ENCODE assay signal across 16 cellular contexts in the genomic region with DNA sequence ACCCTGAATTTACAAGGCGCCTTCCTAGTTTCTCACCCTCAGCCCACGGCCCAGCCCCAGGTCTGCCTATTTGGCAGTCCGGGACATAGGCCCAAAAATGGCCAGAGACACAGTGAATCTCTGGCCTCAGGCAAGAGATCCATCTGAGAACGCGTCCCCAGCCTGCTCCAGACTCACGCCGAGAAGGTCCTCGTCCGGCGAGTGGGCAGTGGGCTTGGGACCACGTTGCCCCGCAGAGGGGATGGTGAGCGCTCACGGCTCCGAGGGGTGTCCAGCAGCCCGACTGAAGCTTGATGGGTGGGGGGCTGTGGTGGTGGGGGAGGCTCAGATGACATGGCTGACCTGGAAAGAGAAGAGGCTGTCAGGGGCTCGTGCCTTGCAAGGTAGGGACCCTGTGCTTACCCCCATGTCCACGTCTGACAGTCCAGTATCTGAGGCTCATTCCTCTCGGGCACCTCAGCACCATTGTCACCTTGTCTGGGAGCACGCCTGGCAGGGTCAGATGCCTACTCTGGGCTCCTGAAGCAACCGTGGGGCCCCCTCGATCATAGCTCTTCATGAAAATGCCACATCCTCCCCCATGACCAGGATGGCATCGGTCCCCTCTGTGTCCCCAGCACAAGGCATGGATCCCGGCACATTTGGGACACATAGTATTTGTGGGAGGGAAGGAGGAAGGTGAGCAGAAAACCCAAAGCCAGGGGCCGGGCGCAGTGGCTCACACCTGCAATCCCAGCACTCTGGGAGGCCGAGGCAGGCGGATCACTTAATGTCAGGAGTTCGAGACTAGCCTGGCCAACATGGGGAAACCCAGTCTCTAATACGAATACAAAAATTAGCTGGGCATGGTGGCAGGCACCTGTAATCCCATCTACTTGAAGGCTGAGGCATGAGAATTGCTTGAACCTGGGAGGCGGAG. TPM values are rescaled to one million over a fixed set of nuclear protein-coding genes. Genes with fewer than 3 reads are reported as not detected.
DNase-seq lines count a peak whose midpoint lies in the region; FAIRE-seq and TF ChIP-seq lines count a peak whose summit lies in the region.
"Had no signal": no experiment of that assay in that cellular context is flagged by ENCODE, and none has a peak within 500 bp of the region (broad histone marks: within the 10 kb centered on the region; RNA-seq: fewer than 3 reads in every experiment).

No MANE protein-coding gene starts in this region.

- no peak for FAIRE-seq in H1 (lab: Jason Lieb, UNC)

- H2BK15ac ChIP-seq in H9 (ENCODE audit: low read depth, low read length), result no peak overlapping the region
- H2BK15ac ChIP-seq in H1 (ENCODE audit: low read length), result no peak overlapping the region
- no peak overlapping the region for H2BK15ac ChIP-seq in neuronal stem cell (ENCODE audit: low read length)

- H2BK12ac ChIP-seq in H9 (ENCODE audit: insufficient read length, low read depth, low read length) (no peak overlapping the region), H1 (ENCODE audit: low read depth, low read length) (no peak overlapping the region), neuronal stem cell (ENCODE audit: low read length) (no peak overlapping the region)

- H3K4ac ChIP-seq in H9 (ENCODE audit: low read depth, low read length), result no peak overlapping the region
- no peak overlapping the region for H3K4ac ChIP-seq in H1 (replicated peaks; ENCODE audit: insufficient read length, low read depth, low read length)
- H3K4ac ChIP-seq in neuronal stem cell (ENCODE audit: low read length), result no peak overlapping the region

- no peak for TF ChIP-seq POLR2A in H1 (IDR thresholded peaks at IDR 0.05; ENCODE audit: control extremely low read depth in 1 of 2, low read depth in 2 of 2, low read length in 2 of 2)

- peaks cover 5% of the 10 kb centered on the region for H4K20me1 ChIP-seq in H9 (ENCODE audit: control insufficient read depth, insufficient read depth, insufficient read length)
- H4K20me1 ChIP-seq in H1 (replicated peaks in 1 of 2; ENCODE audit: control insufficient read depth in 1 of 2, insufficient read depth in 2 of 2, low read length in 2 of 2), result peaks cover 43 to 47% of the 10 kb centered on the region in 2 experiments

- H3K4me2 ChIP-seq in H9 (ENCODE audit: insufficient read depth, insufficient read length, low read length) (no peak overlapping the region), H1 (ENCODE audit: insufficient read depth in 1 of 2, low read depth in 2 of 2, low read length in 2 of 2) (no peak overlapping the region), neuronal stem cell (ENCODE audit: insufficient read depth, low read length, poor library complexity, severe bottlenecking) (no peak overlapping the region)
- H3K4me2 ChIP-seq: KMS-11 had no signal

- WGBS in H9 (ENCODE audit: extremely low coverage, insufficient read length, low lambda C conversion rate), result no CpG with 5 or more reads among the region's 31 CpGs
- WGBS in H1 (ENCODE audit: extremely low coverage in 1 of 2, insufficient coverage in 1 of 2, insufficient read length in 1 of 2, insufficient replicate concordance in 2 of 2, low coverage in 1 of 2, low lambda C conversion rate in 2 of 2, missing lambda C conversion rate in 1 of 2), 2 experiments, result 88% methylated on average over 24 of the region's 31 CpGs; no CpG with 5 or more reads in 1 of the 2 experiments
- no CpG with 5 or more reads among the region's 31 CpGs for WGBS in neuronal stem cell (ENCODE audit: extremely low coverage in 2 of 2, insufficient read length in 2 of 2, insufficient replicate concordance in 1 of 2), 2 donors

- H3K23ac ChIP-seq in H9 (ENCODE audit: insufficient read length, low read depth, low read length), result no peak overlapping the region
- H3K23ac ChIP-seq in H1 (ENCODE audit: insufficient read length), result no peak overlapping the region
- H3K23ac ChIP-seq in neuronal stem cell (ENCODE audit: low read depth, low read length, poor library complexity), result peak overlapping the region; percentile 95

- H3K9me3 ChIP-seq in AG04450 (ENCODE audit: control insufficient read depth, insufficient read depth, low read length), result no peaks in the 10 kb centered on the region; the same call in 1 of the 2 replicates
- H3K9me3 ChIP-seq in H9 (ENCODE audit: control insufficient read depth, low read depth, low read length), result no peaks in the 10 kb centered on the region
- no peaks in the 10 kb centered on the region for H3K9me3 ChIP-seq in H1 (ENCODE audit: insufficient read depth in 2 of 2, low read depth in 1 of 2, low read length in 1 of 2)
- H3K9me3 ChIP-seq in neuronal stem cell (replicated peaks in 1 of 2; ENCODE audit: control insufficient read depth in 2 of 2, insufficient read depth in 1 of 2, low read depth in 1 of 2, low read length in 2 of 2), result peaks cover 0 to 2% of the 10 kb centered on the region in 2 donors

- H3K18ac ChIP-seq in H9 (ENCODE audit: insufficient read length, low read depth, low read length) (no peak overlapping the region), H1 (ENCODE audit: extremely low read depth, low read length) (no peak overlapping the region), neuronal stem cell (ENCODE audit: low read length) (peak overlapping the region; percentile 27)

- H3K56ac ChIP-seq in H9 (ENCODE audit: insufficient read length, low read depth, low read length) (no peak overlapping the region), H1 (replicated peaks; ENCODE audit: insufficient read length, low read depth, low read length) (no peak overlapping the region)

- no peak overlapping the region for H3K4me3 Mint-ChIP-seq in H9

- H2AK5ac ChIP-seq in H9 (ENCODE audit: insufficient read length, low read length) (no peak overlapping the region), H1 (ENCODE audit: low read depth, low read length) (no peak overlapping the region), neuronal stem cell (ENCODE audit: low read depth, low read length) (no peak overlapping the region)

- H3K14ac ChIP-seq in H9 (ENCODE audit: insufficient read depth, low read length) (no peak overlapping the region), H1 (ENCODE audit: insufficient read length) (no peak overlapping the region), neuronal stem cell (ENCODE audit: low read length) (no peak overlapping the region)

- H3T11ph ChIP-seq in H9 (ENCODE audit: low read length), result no peak overlapping the region

- H2BK20ac ChIP-seq in H9 (ENCODE audit: low read depth, low read length, poor library complexity, severe bottlenecking) (no peak overlapping the region), H1 (ENCODE audit: low read length) (no peak overlapping the region)

- H3K79me2 ChIP-seq in H9 (ENCODE audit: insufficient read depth, low read length) (peaks cover 34% of the 10 kb centered on the region; the same call in 1 of the 2 replicates), H1 (ENCODE audit: control insufficient read depth in 1 of 2, insufficient read depth in 2 of 2, low read length in 2 of 2) (peaks cover 36 to 66% of the 10 kb centered on the region in 2 experiments)

- H3K4me1 Mint-ChIP-seq in H9, result peaks cover 29 to 45% of the 10 kb centered on the region in 2 experiments

- H3K9ac ChIP-seq in H9 (ENCODE audit: extremely low read depth, insufficient read length, low read length) (no peak overlapping the region), H1 (replicated peaks in 1 of 4; ENCODE audit: extremely low read depth in 1 of 4, low read depth in 3 of 4, low read length in 3 of 4) (no peak overlapping the region), neuronal stem cell (ENCODE audit: low read depth, low read length, poor library complexity) (peak overlapping the region; percentile 83)
- H3K9ac ChIP-seq: KMS-11 had no signal

- H2AFZ ChIP-seq in H9 (ENCODE audit: low read length) (no peak overlapping the region), H1 (ENCODE audit: low read length) (no peak overlapping the region), neuronal stem cell (ENCODE audit: low read length) (no peak overlapping the region)

- H3K9me3 Mint-ChIP-seq in H9, result peaks cover 0 to 3% of the 10 kb centered on the region in 2 experiments; a peak in 2 of 5 replicates

- POLR2A ChIA-PET in AG04450 (lab: Yijun Ruan, JAX) (interaction anchor here (0.9 to 1.8 kb wide), 6 partner anchors 9 to 232 kb away, joined by 3 to 21 read pairs (median 4); a partner anchor contains a TSS), H1 (lab: Charles Lee; ENCODE audit: partially characterized antibody) (interaction anchor here (0.6 to 29.1 kb wide), 8 partner anchors 1 to 245 kb away, joined by 3 to 456 read pairs (median 4); a partner anchor contains a TSS)

- no peak overlapping the region for H4K5ac ChIP-seq in H9 (ENCODE audit: insufficient read length, low read depth, low read length)
- no peak overlapping the region for H4K5ac ChIP-seq in H1 (ENCODE audit: insufficient read length, low read depth, low read length)

- no peaks in the 10 kb centered on the region; the same call in 1 of the 2 replicates for H3K27me3 Mint-ChIP-seq in H9 (ENCODE audit: low read depth)

- H3K23me2 ChIP-seq in H9 (ENCODE audit: insufficient read length, low read depth, low read length, poor library complexity, severe bottlenecking) (no peaks in the 10 kb centered on the region), H1 (ENCODE audit: low read depth, low read length) (peaks cover 4% of the 10 kb centered on the region; the same call in 1 of the 2 replicates)

- H3K27ac Mint-ChIP-seq in H9, result peak overlapping the region; percentile 55 to 97 (median 87); a peak in 6 of 7 replicates

- no peak overlapping the region for H2BK120ac ChIP-seq in H9 (ENCODE audit: low read depth, low read length, poor library complexity, severe bottlenecking)
- no peak overlapping the region for H2BK120ac ChIP-seq in H1 (replicated peaks; ENCODE audit: low read depth, low read length)
- peak overlapping the region; percentile 4 for H2BK120ac ChIP-seq in neuronal stem cell (ENCODE audit: low read depth, low read length)

- H3K27ac ChIP-seq in AG04450 (ENCODE audit: low read depth, low read length) (peak overlapping the region; percentile 65), H9 (ENCODE audit: insufficient read length, low read depth, low read length) (no peak overlapping the region), H1 (ENCODE audit: low read depth, low read length) (no peak overlapping the region), neuronal stem cell (replicated peaks; ENCODE audit: low read length) (no peak overlapping the region)
- H3K27ac ChIP-seq: KMS-11 had no signal

- H4K91ac ChIP-seq in H9 (ENCODE audit: insufficient read length, low read depth, low read length) (no peak overlapping the region), H1 (replicated peaks; ENCODE audit: insufficient read length, low read length) (no peak overlapping the region), neuronal stem cell (ENCODE audit: low read depth, low read length, poor library complexity) (no peak overlapping the region)

- in situ Hi-C loops in ACHN (cut with HindIII; ENCODE audit: low pct_ligation_motif_present, low pct_unique_long_range_greater_than_20kb, low sequenced_read_pairs), result no loop called here

- peaks cover 8% of the 10 kb centered on the region; the same call in 1 of the 2 replicates for H3K4me1 ChIP-seq in H9 (ENCODE audit: insufficient read depth, low read length)
- H3K4me1 ChIP-seq in H1 (replicated peaks in 1 of 4; ENCODE audit: control insufficient read depth in 3 of 4, insufficient read depth in 4 of 4, low read length in 3 of 4), result peaks cover 8 to 30% (median 17%) of the 10 kb centered on the region in 4 experiments
- H3K4me1 ChIP-seq in neuronal stem cell (ENCODE audit: control insufficient read depth in 2 of 2, insufficient read depth in 1 of 2, low read depth in 1 of 2, low read length in 2 of 2), result peaks cover 7 to 13% of the 10 kb centered on the region in 2 donors

- H3K79me1 ChIP-seq in H9 (ENCODE audit: insufficient read depth, low read depth, low read length, poor library complexity, severe bottlenecking) (peaks cover 5% of the 10 kb centered on the region), H1 (ENCODE audit: low read depth, low read length) (peaks cover 37% of the 10 kb centered on the region), neuronal stem cell (ENCODE audit: low read depth, low read length) (peaks cover 26% of the 10 kb centered on the region)

- TF ChIP-seq CTCF in AG04450 (IDR thresholded peaks at IDR 0.05; ENCODE audit: low read depth, low read length) (no peak), H9 (conservative IDR thresholded peaks at IDR 0.05) (no peak), H1 (IDR thresholded peaks at IDR 0.05; ENCODE audit: control extremely low read depth in 1 of 3, insufficient read depth in 1 of 3, low read depth in 1 of 3, low read length in 3 of 3) (no peak)

- H4K8ac ChIP-seq in H9 (replicated peaks; ENCODE audit: insufficient read length, low read depth, low read length) (no peak overlapping the region), H1 (ENCODE audit: extremely low read depth, insufficient read depth, low read length) (peak overlapping the region; percentile 48), neuronal stem cell (ENCODE audit: low read depth, low read length) (no peak overlapping the region)

- DNase-seq in AG04450 (ENCODE audit: low read depth, low spot score) (no peak), H9 (no peak), H1 (ENCODE audit: low read depth in 1 of 2, low spot score in 2 of 2) (no peak), neuronal stem cell (ENCODE audit: low spot score) (no peak), activated gamma-delta T cell treated with Interleukin-2 at 50 U/mL for 16 hours (no peak), NCI-H1105 treated with DMSO at 0.1 percent for 48 hours (lab: John Stamatoyannopoulos, UW) (no peak), SW480 (ENCODE audit: low spot score) (no peak), ACHN (no peak)
- DNase-seq: activated CD4-positive, alpha-beta T cell treated with anti-CD3 and anti-CD28 coated beads for 48 hours; C1 segment of cervical spinal cord; NCI-H146; stimulated activated CD4-positive, alpha-beta T cell treated with anti-CD3 and anti-CD28 coated beads, Interleukin-2, amount 100 ng/mL, for 24 hours had no signal

- H3K27me3 ChIP-seq in AG04450 (ENCODE audit: control insufficient read depth, insufficient read depth, low read length) (no peaks in the 10 kb centered on the region), H9 (ENCODE audit: insufficient read depth, low read length) (no peaks in the 10 kb centered on the region), H1 (replicated peaks in 1 of 4; ENCODE audit: control insufficient read depth in 3 of 4, extremely low read depth in 1 of 4, insufficient read depth in 3 of 4, low read length in 3 of 4) (no peaks in the 10 kb centered on the region), neuronal stem cell (ENCODE audit: control insufficient read depth in 3 of 3, insufficient read depth in 3 of 3, low read depth in 1 of 3, low read length in 3 of 3) (peaks cover 0 to 2% (median 0%) of the 10 kb centered on the region in 3 experiments)

- CTCF ChIA-PET in AG04450 (lab: Charles Lee) (interaction anchor here (0.5 to 1.0 kb wide), 2 partner anchors 21 to 1770 kb away, joined by 3 to 6 read pairs; no protein-coding TSS in a partner anchor), H1 (lab: Charles Lee; ENCODE audit: partially characterized antibody) (interaction anchor here (0.7 to 1.9 kb wide), 4 partner anchors 8 to 15 kb away, joined by 3 to 6 read pairs (median 4); no protein-coding TSS in a partner anchor)

- H3K4me3 ChIP-seq in AG04450 (ENCODE audit: low read depth, low read length), result no peak overlapping the region
- H3K4me3 ChIP-seq in H1 (ENCODE audit: extremely low read depth in 1 of 4, insufficient read depth in 2 of 4, low read depth in 3 of 4, low read length in 4 of 4), result no peak overlapping the region
- H3K4me3 ChIP-seq in neuronal stem cell (ENCODE audit: low read length in 2 of 2), result no peak overlapping the region

- peaks cover 51 to 68% (median 61%) of the 10 kb centered on the region in 3 experiments for H3K36me3 Mint-ChIP-seq in H9 (ENCODE audit: insufficient read depth in 1 of 3, low read depth in 3 of 3)

- TF ChIP-seq RAD21 in H1 (IDR thresholded peaks at IDR 0.05 in 1 of 2, conservative IDR thresholded peaks at IDR 0.05 in 1 of 2; ENCODE audit: low read depth in 2 of 2, low read length in 2 of 2), result no peak

- no peak overlapping the region for H2BK5ac ChIP-seq in H9 (ENCODE audit: insufficient read length, low read length)
- H2BK5ac ChIP-seq in H1 (ENCODE audit: low read depth, low read length), result no peak overlapping the region
- no peak overlapping the region for H2BK5ac ChIP-seq in neuronal stem cell (ENCODE audit: low read length)

- H3K36me3 ChIP-seq in H1 (ENCODE audit: control insufficient read depth in 2 of 4, insufficient read depth in 4 of 4, low read length in 3 of 4), result peaks cover 28 to 63% (median 42%) of the 10 kb centered on the region in 4 experiments
- peaks cover 50 to 75% of the 10 kb centered on the region in 2 donors for H3K36me3 ChIP-seq in neuronal stem cell (replicated peaks in 1 of 2; ENCODE audit: control insufficient read depth in 2 of 2, insufficient read depth in 2 of 2, low read length in 2 of 2)

- TF ChIP-seq EP300 in H1 (IDR thresholded peaks at IDR 0.05; ENCODE audit: borderline replicate concordance in 1 of 2, low read depth in 2 of 2, low read length in 2 of 2), result no peak

RNA-seq across cellular contexts. Expression of a gene that starts 9.6 kb away (rescaled TPM):
- polyA plus RNA-seq in AG04450 (2011; rRNA removed), result 65.5 and 91.1 TPM in 2 replicates
- polyA minus RNA-seq in AG04450 (2011; rRNA and poly(A)+ RNA removed), result 104 and 137 TPM in 2 replicates
- total RNA-seq in H9 (2021), result 194 and 195 TPM in 2 replicates
- 300 and 326 TPM in 2 replicates for total RNA-seq in H1 (2021; fragmentation: NEBNext Ultra II Directional; extraction: Animal tissue kit (Norgen Biotek cat#: 25700))
- polyA plus RNA-seq in H1 (2011; rRNA removed), result 292 and 364 TPM in 2 replicates
- 283 TPM for polyA plus RNA-seq in H1 (2011; cell fraction: cytosol; rRNA removed)
- 318 TPM for polyA plus RNA-seq in H1 (2011; cell fraction: nucleus; rRNA removed)
- polyA plus RNA-seq in H1 (2012, experiment 1 of 2), result 259 to 418 TPM (median 380 TPM) in 4 replicates
- 407 TPM for polyA plus RNA-seq in H1 (2012, experiment 2 of 2)
- 117 TPM for polyA plus RNA-seq in H1 (2013, experiment 1 of 2)
- polyA plus RNA-seq in H1 (2013, experiment 2 of 2), result 115 TPM
- 252 and 270 TPM in 2 replicates for polyA minus RNA-seq in H1 (2011; rRNA and poly(A)+ RNA removed)
- 191 TPM for polyA minus RNA-seq in H1 (2011; cell fraction: cytosol; rRNA and poly(A)+ RNA removed)
- polyA minus RNA-seq in H1 (2011; cell fraction: nucleus; rRNA and poly(A)+ RNA removed), result 137 TPM
- 107 TPM for polyA plus RNA-seq in neuronal stem cell (2013, experiment 1 of 2)
- polyA plus RNA-seq in neuronal stem cell (2013, experiment 2 of 2), result 99.5 TPM

RNA-seq across cellular contexts. Expression of a gene that starts 22.9 kb away (rescaled TPM):
- not detected in 2 replicates for polyA plus RNA-seq in AG04450 (2011; rRNA removed)
- polyA minus RNA-seq in AG04450 (2011; rRNA and poly(A)+ RNA removed), result not detected in 2 replicates
- total RNA-seq in H9 (2021), result not detected in 2 replicates
- total RNA-seq in H1 (2021; fragmentation: NEBNext Ultra II Directional; extraction: Animal tissue kit (Norgen Biotek cat#: 25700)), result not detected in 2 replicates
- not detected in 2 replicates for polyA plus RNA-seq in H1 (2011; rRNA removed)
- polyA plus RNA-seq in H1 (2011; cell fraction: cytosol; rRNA removed), result not detected
- not detected for polyA plus RNA-seq in H1 (2011; cell fraction: nucleus; rRNA removed)
- polyA plus RNA-seq in H1 (2012, experiment 1 of 2), result not detected in 4 replicates
- polyA plus RNA-seq in H1 (2012, experiment 2 of 2), result not detected
- not detected for polyA plus RNA-seq in H1 (2013, experiment 1 of 2)
- polyA plus RNA-seq in H1 (2013, experiment 2 of 2), result not detected
- not detected in 2 replicates for polyA minus RNA-seq in H1 (2011; rRNA and poly(A)+ RNA removed)
- not detected for polyA minus RNA-seq in H1 (2011; cell fraction: cytosol; rRNA and poly(A)+ RNA removed)
- not detected for polyA minus RNA-seq in H1 (2011; cell fraction: nucleus; rRNA and poly(A)+ RNA removed)
- not detected for polyA plus RNA-seq in neuronal stem cell (2013, experiment 1 of 2)
- not detected for polyA plus RNA-seq in neuronal stem cell (2013, experiment 2 of 2)
- total RNA-seq: pulmonary artery endothelial cell; T-helper 2 cell treated with Interferon-gamma antibody and Interleukin-4, amounts not matched to agents 100 ng/mL and 5 ng/mL, for 36 hours had no signal
- polyA plus RNA-seq: esophagus had no signal
